In genomic region chr7:86932038-86932512, GRCh38 we compare ENCODE assay signal across 10 cellular contexts.
A peak's percentile ranks its signal among the peaks of the same experiment; 100 is the strongest.
DNase-seq lines count a peak whose midpoint lies in the region; ATAC-seq, FAIRE-seq and TF ChIP-seq lines count a peak whose summit lies in the region.
"Had no signal": no experiment of that assay in that cellular context is flagged by ENCODE, and none has a peak within 500 bp of the region (broad histone marks: within the 10 kb centered on the region; RNA-seq: fewer than 3 reads in every experiment).

No MANE protein-coding gene starts in this region.

- no peaks in the 10 kb centered on the region for H3K9me2 ChIP-seq in PC-3 (replicated peaks; ENCODE audit: low read length)

- POLR2A ChIA-PET in PC-3 (lab: Charles Lee; ENCODE audit: unreplicated experiment), result interaction anchor here (0.5 to 0.7 kb wide), 2 partner anchors 26 to 413 kb away, joined by 3 to 5 read pairs; partner anchors contain the start of gene CROT

- TF ChIP-seq CTCF in PC-3 (conservative IDR thresholded peaks at IDR 0.05; ENCODE audit: low read depth, low read length) (no peak), pancreas (IDR thresholded peaks at IDR 0.05) (no peak)

- no peaks in the 10 kb centered on the region for H3K9me3 ChIP-seq in PC-3 (ENCODE audit: low read length)
- no peaks in the 10 kb centered on the region for H3K9me3 ChIP-seq in pancreas

- H2AFZ ChIP-seq in PC-3 (ENCODE audit: low read length), result no peak overlapping the region

- 82 to 85% methylated on average over 3 of the region's 3 CpGs for WGBS in pancreas, 2 donors

- intact Hi-C loops in PC-3 (cut with micrococcal nuclease) (loop anchor here (1.0 to 5.0 kb wide), 4 partner anchors 107 to 290 kb away; partner anchors contain the start of genes DMTF1 and ELAPOR2), pancreas (cut with DNase I) (loop anchor here in 1 of 3 donors (10.0 kb wide), 1 partner anchor 213 kb away; no protein-coding TSS in a partner anchor)

- H3K4me2 ChIP-seq in PC-3 (ENCODE audit: low read length), result peak overlapping the region; percentile 63

- CTCF ChIA-PET in PC-3 (lab: Charles Lee), result interaction anchor here (0.5 to 1.0 kb wide), 3 partner anchors 127 to 223 kb away, joined by 3 to 4 read pairs (median 3); partner anchors contain the start of gene ELAPOR2

- DNase-seq in ELR (ENCODE audit: low read depth), result peak; percentile 25
- peak; percentile 74 for DNase-seq in PC-3
- DNase-seq in epithelial cell of prostate (ENCODE audit: low read depth, low spot score), result peak; percentile 14
- no peak for DNase-seq in pancreas
- DNase-seq in effector CD4-positive, alpha-beta T cell, result no peak
- DNase-seq: activated CD4-positive, alpha-beta T cell treated with anti-CD3 and anti-CD28 coated beads for 4 hours; NCI-H524 treated with DMSO at 0.1 percent for 48 hours had no signal

- H3K36me3 ChIP-seq in PC-3 (ENCODE audit: low read depth, low read length) (no peaks in the 10 kb centered on the region), pancreas (no peaks in the 10 kb centered on the region)

- ATAC-seq in PC-3 (peak; percentile 93), pancreas (peak in 3 of 4 donors; percentile 41 to 58 (median 50)), GM21447 (IDR thresholded peaks at IDR 0.05; ENCODE audit: unreplicated experiment) (no peak), HG03097 (IDR thresholded peaks at IDR 0.05; ENCODE audit: low FRiP score, unreplicated experiment) (no peak), HG03045 (IDR thresholded peaks at IDR 0.05; ENCODE audit: unreplicated experiment) (no peak)

- no peaks in the 10 kb centered on the region for H3K27me3 ChIP-seq in PC-3 (ENCODE audit: low read length)
- H3K27me3 ChIP-seq in pancreas, result no peaks in the 10 kb centered on the region

- no peak for FAIRE-seq in pancreas (lab: Jason Lieb, UNC)

- BruUV-seq in PC-3 (replicated peaks; lab: Mats Ljungman, UMichigan), result no TSS peak

- no peaks in the 10 kb centered on the region for H4K20me1 ChIP-seq in PC-3 (ENCODE audit: low read length)

- H3K79me2 ChIP-seq in PC-3 (ENCODE audit: low read length), result no peaks in the 10 kb centered on the region

- no peaks in the 10 kb centered on the region for H3F3A ChIP-seq in PC-3 (ENCODE audit: low read length, unreplicated experiment)

- H3K4me1 ChIP-seq in PC-3 (ENCODE audit: insufficient read depth, low read length), result peaks cover 19% of the 10 kb centered on the region
- H3K4me1 ChIP-seq in pancreas, result no peaks in the 10 kb centered on the region

- H3K27ac ChIP-seq in PC-3 (ENCODE audit: low read length) (peak overlapping the region; percentile 68), epithelial cell of prostate (peak overlapping the region; percentile 62), pancreas (no peak overlapping the region)

- H3K9ac ChIP-seq in PC-3 (ENCODE audit: low read length), result no peak overlapping the region

- H3K4me3 ChIP-seq in PC-3 (ENCODE audit: low read length), result no peak overlapping the region
- no peak overlapping the region for H3K4me3 ChIP-seq in pancreas

Comparison
In these comparisons a context has a peak if more than half of its experiments do, and no peak if none do; other contexts are left out.
1. DNase-seq: peak in ELR (single experiment), PC-3 (single experiment) and epithelial cell of prostate (single experiment); none in pancreas (0 of 6) and effector CD4-positive, alpha-beta T cell (single experiment).
2. ATAC-seq: peak in PC-3 (single experiment) and pancreas (3 of 4); none in GM21447 (single experiment), HG03097 (single experiment) and HG03045 (single experiment).
3. H3K27ac ChIP-seq: peak in PC-3 (single experiment) and epithelial cell of prostate (single experiment); none in pancreas (0 of 4).